Comparison of ENCODE assay signal across 22 cellular contexts in genomic region chr5:137828192-137828591, GRCh38. TPM values are rescaled to one million over a fixed set of nuclear protein-coding genes. Genes with fewer than 3 reads are reported as not detected.
"Had no signal": no experiment of that assay in that cellular context is flagged by ENCODE, and none has a peak within 500 bp of the region (broad histone marks: within the 10 kb centered on the region; RNA-seq: fewer than 3 reads in every experiment).

No MANE protein-coding gene starts in this region.

- H3K27ac ChIP-seq: hepatocyte, SK-N-MC had no signal

- H3K27me3 ChIP-seq: hepatocyte had no signal

- ATAC-seq: activated CD4-positive, CD25-positive, alpha-beta regulatory T cell treated with anti-CD3 and anti-CD28 coated beads, Interleukin-2, amount 50 U/mL, for 24 hours; effector memory CD8-positive, alpha-beta T cell had no signal

- DNase-seq: activated CD4-positive, alpha-beta T cell treated with anti-CD3 and anti-CD28 coated beads, Interleukin-2, amount 50 U/mL, for 1 hour; activated CD8-positive, alpha-beta memory T cell treated with anti-CD3 and anti-CD28 coated beads for 24 hours; activated naive CD4-positive, alpha-beta T cell; anterior cingulate cortex; dermis blood vessel endothelial cell; effector memory CD8-positive, alpha-beta T cell; islet precursor cell; stimulated activated CD4-positive, alpha-beta T cell treated with anti-CD3 and anti-CD28 coated beads, Interleukin-15, amount 100 ng/mL, for 24 hours; stimulated activated CD4-positive, alpha-beta T cell treated with anti-CD3 and anti-CD28 coated beads, Interleukin-4, amount 100 ng/mL, for 24 hours; stimulated activated naive CD4-positive, alpha-beta T cell; T-helper 9 cell had no signal

- H3K4me3 ChIP-seq: hepatocyte, SK-N-MC had no signal

- FAIRE-seq: bronchial epithelial cell, frontal cortex had no signal

RNA-seq across cellular contexts. Expression of gene MYOT, which starts 39.5 kb away (rescaled TPM):
- total RNA-seq: activated T-helper 1 cell treated with anti-CD3 and anti-CD28 coated beads, Interleukin-12 subunit alpha, Interleukin-12 subunit beta, Interleukin-2, Interleukin-4 antibody, amounts not matched to agents 30 ng/mL and 10 ng/mL and 1 ng/mL, durations not matched to agents 14 hours and 24 hours and 36 hours; bronchial epithelial cell; chondrocyte; dermis blood vessel endothelial cell; fibroblast of lung; frontal cortex; hepatocyte; osteoblast; pulmonary artery endothelial cell had no signal
- polyA plus RNA-seq: fibroblast of lung, hepatocyte, neural cell had no signal
